Comparison of ENCODE assay signal across 8 cellular contexts in genomic region chr1:176325664-176326063, GRCh38.
"Had no signal": no experiment of that assay in that cellular context is flagged by ENCODE, and none has a peak within 500 bp of the region (broad histone marks: within the 10 kb centered on the region; RNA-seq: fewer than 3 reads in every experiment).

No MANE protein-coding gene starts in this region.

- H3K4me3 ChIP-seq: GM12878 had no signal

- DNase-seq: GDM1, GF-D8 had no signal

- ATAC-seq: GM12878 had no signal

- FAIRE-seq: G401.6, GM12878, GM12891, GM12892, GM18507, GM19239 had no signal
